In genomic region chr13:73060251-73061160, GRCh38 we compare ENCODE assay signal across 8 cellular contexts. TPM values are rescaled to one million over a fixed set of nuclear protein-coding genes. Genes with fewer than 3 reads are reported as not detected.
DNase-seq lines count a peak whose midpoint lies in the region; ATAC-seq and TF ChIP-seq lines count a peak whose summit lies in the region.

No MANE protein-coding gene starts in this region.

- H3K9me2 ChIP-seq in OCI-LY7 (ENCODE audit: insufficient read depth, low read length): no peaks in the 10 kb centered on the region

- ATAC-seq in mucosa of descending colon (no peak), GM19455 (IDR thresholded peaks at IDR 0.05; ENCODE audit: unreplicated experiment) (no peak), HG02763 (IDR thresholded peaks at IDR 0.05; ENCODE audit: unreplicated experiment) (no peak)

- H3K79me2 ChIP-seq in OCI-LY7 (ENCODE audit: insufficient read depth, low read depth, low read length): no peaks in the 10 kb centered on the region

- H3K36me3 ChIP-seq in OCI-LY7 (ENCODE audit: insufficient read depth, low read length) (no peaks in the 10 kb centered on the region), mucosa of descending colon (ENCODE audit: low read depth) (no peaks in the 10 kb centered on the region)

- CTCF ChIA-PET in OCI-LY7 (lab: Charles Lee; ENCODE audit: unreplicated experiment): no interaction called here

- H3K4me2 ChIP-seq in OCI-LY7 (ENCODE audit: low read length): peak overlapping the region; percentile 66; the same call in 1 of the 2 replicates

- TF ChIP-seq CTCF in OCI-LY7 (conservative IDR thresholded peaks at IDR 0.05; ENCODE audit: low read length): no peak
- no peak for TF ChIP-seq CTCF in mucosa of descending colon (IDR thresholded peaks at IDR 0.05)

- POLR2A ChIA-PET in OCI-LY7 (lab: Charles Lee): interaction anchor here (0.7 kb wide), 3 partner anchors 12 to 238 kb away, joined by 3 to 5 read pairs (median 3); no protein-coding TSS in a partner anchor

- no peak overlapping the region for H2AFZ ChIP-seq in OCI-LY7 (ENCODE audit: low read length)

- BruUV-seq in OCI-LY7 (replicated peaks; lab: Mats Ljungman, UMichigan): no TSS peak

- intact Hi-C loops in OCI-LY7 (cut with micrococcal nuclease; ENCODE audit: unreplicated experiment) (no loop called here), mucosa of descending colon (cut with DNase I, micrococcal nuclease) (no loop called here)

- H4K20me1 ChIP-seq in OCI-LY7 (ENCODE audit: insufficient read depth, low read length): no peaks in the 10 kb centered on the region; the same call in 1 of the 2 replicates

- no peak overlapping the region for H3K4me3 ChIP-seq in OCI-LY7 (ENCODE audit: low read depth, low read length, poor library complexity, severe bottlenecking)
- peak overlapping the region; percentile 83 for H3K4me3 ChIP-seq in mucosa of descending colon

- H3K4me1 ChIP-seq in OCI-LY7 (ENCODE audit: insufficient read depth, low read length, poor library complexity, severe bottlenecking) (no peaks in the 10 kb centered on the region), mucosa of descending colon (ENCODE audit: low read depth) (no peaks in the 10 kb centered on the region)

- H3K9me3 ChIP-seq in OCI-LY7 (ENCODE audit: low read length): no peaks in the 10 kb centered on the region
- H3K9me3 ChIP-seq in mucosa of descending colon: no peaks in the 10 kb centered on the region

- peak; percentile 19 for DNase-seq in activated T-cell treated with anti-CD3 and anti-CD28 coated beads, Interleukin-2, amount 50 U/mL, for 1 hour
- DNase-seq in activated T-cell treated with anti-CD3 and anti-CD28 coated beads for 4 hours (no peak), OCI-LY7 (ENCODE audit: low spot score) (no peak), dermis blood vessel endothelial cell (peak; percentile 47), mucosa of descending colon (peak in 1 of 3 donors; percentile 48), NCI-H2029 treated with DMSO at 0.1 percent for 48 hours (lab: John Stamatoyannopoulos, UW) (no peak)

- no peak overlapping the region for H3K27ac ChIP-seq in OCI-LY7 (ENCODE audit: low read depth, low read length, poor library complexity, severe bottlenecking)

RNA-seq across cellular contexts. Expression of gene KLF5, which starts 1.7 kb away (rescaled TPM):
- total RNA-seq in OCI-LY7 (2014; rRNA removed; shearing (Covaris generic)): 0.21 and 0.82 TPM in 2 replicates
- total RNA-seq in OCI-LY7 (2022): 0.29 and 1.1 TPM in 2 replicates
- 1.0 and 1.2 TPM in 2 replicates for total RNA-seq in dermis blood vessel endothelial cell
- 100 to 1,000 TPM; 131 to 401 (median 330) TPM for total RNA-seq in mucosa of descending colon

Comparison
In these comparisons a context has a peak if more than half of its experiments do, and no peak if none do; other contexts are left out.
1. DNase-seq: peak in activated T-cell treated with anti-CD3 and anti-CD28 coated beads, Interleukin-2, amount 50 U/mL, for 1 hour (single experiment) and dermis blood vessel endothelial cell (single experiment); none in activated T-cell treated with anti-CD3 and anti-CD28 coated beads for 4 hours (single experiment), OCI-LY7 (single experiment) and NCI-H2029 treated with DMSO at 0.1 percent for 48 hours (single experiment).
2. RNA of gene KLF5, which starts 1.7 kb away (total RNA-seq): 131 to 401 TPM in mucosa of descending colon; 1.0 to 1.2 TPM in dermis blood vessel endothelial cell and 0.21 to 1.1 TPM in OCI-LY7; every median in the first group is over 10 times any median in the second.